Comparison of ENCODE assay signal across 19 cellular contexts in the genomic region with DNA sequence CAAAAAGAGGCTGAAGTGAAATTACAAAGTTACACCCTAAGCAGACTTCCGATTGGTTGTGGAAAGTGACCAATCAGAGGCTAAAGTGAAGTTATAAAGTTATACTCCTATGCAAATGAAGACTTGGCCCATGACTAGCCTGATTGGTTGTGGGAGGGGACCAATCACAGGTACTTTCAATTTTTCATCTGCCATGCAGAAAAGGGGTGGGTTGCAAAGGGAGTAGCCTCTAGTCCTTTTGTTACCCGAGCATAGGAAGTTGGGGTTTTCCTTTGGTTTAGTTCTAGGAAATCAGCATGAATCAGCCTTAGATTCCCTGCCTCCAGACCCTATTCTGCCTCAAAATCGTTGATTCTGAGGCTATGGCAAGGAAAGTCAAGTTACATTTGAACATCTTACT. TPM values are rescaled to one million over a fixed set of nuclear protein-coding genes. Genes with fewer than 3 reads are reported as not detected.
DNase-seq lines count a peak whose midpoint lies in the region; FAIRE-seq and TF ChIP-seq lines count a peak whose summit lies in the region.
"Had no signal": no experiment of that assay in that cellular context is flagged by ENCODE, and none has a peak within 500 bp of the region (broad histone marks: within the 10 kb centered on the region; RNA-seq: fewer than 3 reads in every experiment).

No MANE protein-coding gene starts in this region.

- TF ChIP-seq CTCF in neutrophil (IDR thresholded peaks at IDR 0.05): no peak

- H3K36me3 ChIP-seq in neutrophil: no peaks in the 10 kb centered on the region

- H3K9me3 ChIP-seq in neutrophil: no peaks in the 10 kb centered on the region
- H3K9me3 ChIP-seq: A549 had no signal

- no peak overlapping the region for H3K4me3 Mint-ChIP-seq in activated CD4-positive, alpha-beta T cell treated with anti-CD3 and anti-CD28 coated beads, Interleukin-2, amount 10 ng/mL, durations not matched to agents 7 days and 5 days
- no peak overlapping the region for H3K4me3 Mint-ChIP-seq in activated T-helper 2 cell treated with anti-CD3 and anti-CD28 coated beads, Interferon-gamma antibody, Interleukin-2, Interleukin-4, amounts not matched to agents 10 μg/mL and 5 μg/mL and 100 μg/mL, durations not matched to agents 14 hours and 24 hours and 36 hours (ENCODE audit: low read depth)
- H3K4me3 Mint-ChIP-seq: activated naive CD4-positive, alpha-beta T cell treated with anti-CD3 and anti-CD28 coated beads for 36 hours; effector memory CD8-positive, alpha-beta T cell; nephron progenitor cell had no signal

- H3K27ac ChIP-seq in neutrophil: peak overlapping the region; percentile 56
- H3K27ac ChIP-seq: A549 had no signal

- no peak for FAIRE-seq in GM19239 (lab: Jason Lieb, UNC)
- FAIRE-seq: A549, bronchial epithelial cell, TTC549 had no signal

- CTCF ChIA-PET in activated CD4-positive, alpha-beta T cell treated with anti-CD3 and anti-CD28 coated beads, Interleukin-2, amount 10 ng/mL, durations not matched to agents 7 days and 5 days (lab: Charles Lee): interaction anchor here (0.5 to 0.7 kb wide), 2 partner anchors 291 to 1814 kb away, joined by 3 to 5 read pairs; no protein-coding TSS in a partner anchor

- H3K9me3 Mint-ChIP-seq in activated CD4-positive, alpha-beta T cell treated with anti-CD3 and anti-CD28 coated beads, Interleukin-2, amount 10 ng/mL, durations not matched to agents 7 days and 5 days: peaks cover 6% of the 10 kb centered on the region
- peaks cover 3% of the 10 kb centered on the region for H3K9me3 Mint-ChIP-seq in activated T-helper 2 cell treated with anti-CD3 and anti-CD28 coated beads, Interferon-gamma antibody, Interleukin-2, Interleukin-4, amounts not matched to agents 10 μg/mL and 5 μg/mL and 100 μg/mL, durations not matched to agents 14 hours and 24 hours and 36 hours
- H3K9me3 Mint-ChIP-seq: activated naive CD4-positive, alpha-beta T cell treated with anti-CD3 and anti-CD28 coated beads for 36 hours; effector memory CD8-positive, alpha-beta T cell had no signal

- no peaks in the 10 kb centered on the region for H3K27me3 Mint-ChIP-seq in activated CD4-positive, alpha-beta T cell treated with anti-CD3 and anti-CD28 coated beads, Interleukin-2, amount 10 ng/mL, durations not matched to agents 7 days and 5 days
- no peaks in the 10 kb centered on the region for H3K27me3 Mint-ChIP-seq in activated T-helper 2 cell treated with anti-CD3 and anti-CD28 coated beads, Interferon-gamma antibody, Interleukin-2, Interleukin-4, amounts not matched to agents 10 μg/mL and 5 μg/mL and 100 μg/mL, durations not matched to agents 14 hours and 24 hours and 36 hours (ENCODE audit: low read depth)
- H3K27me3 Mint-ChIP-seq: effector memory CD8-positive, alpha-beta T cell had no signal

- H3K27me3 ChIP-seq in neutrophil: no peaks in the 10 kb centered on the region

- POLR2A ChIA-PET in activated CD4-positive, alpha-beta T cell treated with anti-CD3 and anti-CD28 coated beads, Interleukin-2, amount 10 ng/mL, durations not matched to agents 7 days and 5 days (lab: Charles Lee): no interaction called here

- no peak overlapping the region for H3K4me3 ChIP-seq in neutrophil (ENCODE audit: low read depth in 1 of 2, low read length in 1 of 2)
- H3K4me3 ChIP-seq: A549, lung had no signal

- peaks cover 4 to 17% of the 10 kb centered on the region in 2 experiments for H3K4me1 ChIP-seq in neutrophil (ENCODE audit: control insufficient read depth in 1 of 2, insufficient read depth in 1 of 2, low read depth in 1 of 2, low read length in 1 of 2)

- peak; percentile 36 for DNase-seq in activated CD4-positive, alpha-beta T cell treated with anti-CD3 and anti-CD28 coated beads, Interleukin-2, amount 10 ng/mL, durations not matched to agents 7 days and 5 days
- no peak for DNase-seq in activated CD4-positive, alpha-beta T cell treated with anti-CD3 and anti-CD28 coated beads, Interleukin-2, amount 50 U/mL, for 1 hour
- DNase-seq in MV-4-11 (lab: John Stamatoyannopoulos, UW): peak; percentile 95
- peak; percentile 16 for DNase-seq in activated T-helper 2 cell treated with anti-CD3 and anti-CD28 coated beads, Interferon-gamma antibody, Interleukin-2, Interleukin-4, amounts not matched to agents 10 μg/mL and 5 μg/mL and 100 μg/mL, durations not matched to agents 14 hours and 24 hours and 36 hours (ENCODE audit: low spot score)
- no peak for DNase-seq in Ammon's horn (ENCODE audit: low spot score)
- no peak for DNase-seq in GM19239 (ENCODE audit: insufficient read length, low spot score)
- no peak for DNase-seq in NCI-H2196 (lab: John Stamatoyannopoulos, UW; ENCODE audit: unreplicated experiment)
- DNase-seq: activated naive CD4-positive, alpha-beta T cell treated with anti-CD3 and anti-CD28 coated beads for 36 hours; effector memory CD8-positive, alpha-beta T cell; MM.1S; NCI-H2171 treated with DMSO at 0.1 percent for 48 hours; nephron progenitor cell; stimulated activated CD4-positive, alpha-beta T cell treated with anti-CD3 and anti-CD28 coated beads, Interleukin-15, amount 100 ng/mL, for 24 hours; substantia nigra had no signal

- H3K27ac Mint-ChIP-seq in activated CD4-positive, alpha-beta T cell treated with anti-CD3 and anti-CD28 coated beads, Interleukin-2, amount 10 ng/mL, durations not matched to agents 7 days and 5 days: peak overlapping the region; percentile 69
- no peak overlapping the region for H3K27ac Mint-ChIP-seq in activated T-helper 2 cell treated with anti-CD3 and anti-CD28 coated beads, Interferon-gamma antibody, Interleukin-2, Interleukin-4, amounts not matched to agents 10 μg/mL and 5 μg/mL and 100 μg/mL, durations not matched to agents 14 hours and 24 hours and 36 hours
- H3K27ac Mint-ChIP-seq: activated naive CD4-positive, alpha-beta T cell treated with anti-CD3 and anti-CD28 coated beads for 36 hours; nephron progenitor cell had no signal

- H3K4me1 Mint-ChIP-seq in activated CD4-positive, alpha-beta T cell treated with anti-CD3 and anti-CD28 coated beads, Interleukin-2, amount 10 ng/mL, durations not matched to agents 7 days and 5 days: peaks cover 18% of the 10 kb centered on the region
- H3K4me1 Mint-ChIP-seq in activated T-helper 2 cell treated with anti-CD3 and anti-CD28 coated beads, Interferon-gamma antibody, Interleukin-2, Interleukin-4, amounts not matched to agents 10 μg/mL and 5 μg/mL and 100 μg/mL, durations not matched to agents 14 hours and 24 hours and 36 hours (ENCODE audit: low read depth): peaks cover 20% of the 10 kb centered on the region
- H3K4me1 Mint-ChIP-seq: nephron progenitor cell had no signal

- H3K36me3 Mint-ChIP-seq in activated CD4-positive, alpha-beta T cell treated with anti-CD3 and anti-CD28 coated beads, Interleukin-2, amount 10 ng/mL, durations not matched to agents 7 days and 5 days (ENCODE audit: low read depth): peaks cover 2% of the 10 kb centered on the region
- H3K36me3 Mint-ChIP-seq in activated T-helper 2 cell treated with anti-CD3 and anti-CD28 coated beads, Interferon-gamma antibody, Interleukin-2, Interleukin-4, amounts not matched to agents 10 μg/mL and 5 μg/mL and 100 μg/mL, durations not matched to agents 14 hours and 24 hours and 36 hours (ENCODE audit: low read depth): peaks cover 2% of the 10 kb centered on the region

- intact Hi-C loops in activated T-helper 2 cell treated with anti-CD3 and anti-CD28 coated beads, Interferon-gamma antibody, Interleukin-2, Interleukin-4, amounts not matched to agents 10 μg/mL and 5 μg/mL and 100 μg/mL, durations not matched to agents 14 hours and 24 hours and 36 hours (cut with micrococcal nuclease): no loop called here

RNA-seq across cellular contexts. Expression of gene CSTF3, which starts 18.2 kb away (rescaled TPM):
- 10 to 100 TPM; 25.3 to 29.2 TPM for total RNA-seq in activated CD4-positive, alpha-beta T cell treated with anti-CD3 and anti-CD28 coated beads, Interleukin-2, amount 10 ng/mL, durations not matched to agents 7 days and 5 days
- 34.1 and 38.6 TPM in 2 replicates for total RNA-seq in activated T-helper 2 cell treated with anti-CD3 and anti-CD28 coated beads, Interferon-gamma antibody, Interleukin-2, Interleukin-4, amounts not matched to agents 10 μg/mL and 5 μg/mL and 100 μg/mL, durations not matched to agents 14 hours and 24 hours and 36 hours

Comparison
In these comparisons a context has a peak if more than half of its experiments do, and no peak if none do; other contexts are left out.
1. DNase-seq: peak in activated CD4-positive, alpha-beta T cell treated with anti-CD3 and anti-CD28 coated beads, Interleukin-2, amount 10 ng/mL, durations not matched to agents 7 days and 5 days (single experiment), MV-4-11 (single experiment) and activated T-helper 2 cell treated with anti-CD3 and anti-CD28 coated beads, Interferon-gamma antibody, Interleukin-2, Interleukin-4, amounts not matched to agents 10 μg/mL and 5 μg/mL and 100 μg/mL, durations not matched to agents 14 hours and 24 hours and 36 hours (single experiment); none in activated CD4-positive, alpha-beta T cell treated with anti-CD3 and anti-CD28 coated beads, Interleukin-2, amount 50 U/mL, for 1 hour (single experiment), Ammon's horn (single experiment), GM19239 (single experiment) and NCI-H2196 (single experiment).